Comparison of ENCODE assay signal across 18 cellular contexts in genomic region chr11:77725433-77725832, GRCh38.
DNase-seq lines count a peak whose midpoint lies in the region; ATAC-seq and FAIRE-seq lines count a peak whose summit lies in the region.
"Had no signal": no experiment of that assay in that cellular context is flagged by ENCODE, and none has a peak within 500 bp of the region (broad histone marks: within the 10 kb centered on the region; RNA-seq: fewer than 3 reads in every experiment).

No MANE protein-coding gene starts in this region.

- FAIRE-seq in GM18507 (lab: Jason Lieb, UNC): peak; percentile 74
- FAIRE-seq: kidney had no signal

- ATAC-seq in GM21576 (IDR thresholded peaks at IDR 0.05; ENCODE audit: unreplicated experiment): peak; percentile 57
- peak; percentile 70 for ATAC-seq in HG03095 (IDR thresholded peaks at IDR 0.05; ENCODE audit: unreplicated experiment)
- no peak for ATAC-seq in esophagus mucosa
- ATAC-seq: gastrocnemius medialis had no signal

- DNase-seq in GM18507 (ENCODE audit: extremely low spot score, insufficient read length, low read depth): no peak
- peak; percentile 0 for DNase-seq in globus pallidus (ENCODE audit: low spot score)
- no peak for DNase-seq in stimulated activated CD4-positive, alpha-beta T cell treated with anti-CD3 and anti-CD28 coated beads, Interleukin-4, amount 100 ng/mL, for 1 hour
- DNase-seq in inferior parietal cortex (ENCODE audit: extremely low spot score): no peak
- no peak for DNase-seq in RKO (ENCODE audit: low spot score)
- DNase-seq: activated CD8-positive, alpha-beta memory T cell treated with anti-CD3 and anti-CD28 coated beads, Interleukin-2, amount 50 U/mL, for 4 hours; activated effector memory CD4-positive, alpha-beta T cell treated with Interleukin-2 at 50 U/mL for 16 hours; CD4-positive, CD25-positive, alpha-beta regulatory T cell; effector memory CD4-positive, alpha-beta T cell; gastrocnemius medialis; kidney; NCI-H1436; SK-N-SH; stimulated activated naive CD4-positive, alpha-beta T cell; WERI-Rb-1 had no signal
